In genomic region chr9:92603990-92604389, GRCh38 we compare ENCODE assay signal across 21 cellular contexts.
DNase-seq lines count a peak whose midpoint lies in the region; ATAC-seq, FAIRE-seq and TF ChIP-seq lines count a peak whose summit lies in the region.
"Had no signal": no experiment of that assay in that cellular context is flagged by ENCODE, and none has a peak within 500 bp of the region (broad histone marks: within the 10 kb centered on the region; RNA-seq: fewer than 3 reads in every experiment).

No MANE protein-coding gene starts in this region.

- no peaks in the 10 kb centered on the region for H4K20me1 ChIP-seq in KMS-11 (ENCODE audit: insufficient read depth)
- no peaks in the 10 kb centered on the region for H4K20me1 ChIP-seq in K562 (replicated peaks; ENCODE audit: control insufficient read depth, insufficient read depth, low read length)

- TF ChIP-seq CTCF in KMS-11 (conservative IDR thresholded peaks at IDR 0.05; ENCODE audit: low read depth, low read length) (0 out of 2 replicates have a peak, but pooled peaks have one; percentile 8), K562 (IDR thresholded peaks at IDR 0.05 in 2 of 3, conservative IDR thresholded peaks at IDR 0.05 in 1 of 3; ENCODE audit: insufficient read depth in 2 of 3, low read depth in 1 of 3, low read length in 3 of 3) (no peak), suprapubic skin (IDR thresholded peaks at IDR 0.05) (no peak)

- ATAC-seq in K562 (no peak), GM18907 (IDR thresholded peaks at IDR 0.05; ENCODE audit: unreplicated experiment) (no peak), HG02852 (IDR thresholded peaks at IDR 0.05; ENCODE audit: unreplicated experiment) (no peak)
- ATAC-seq in stimulated activated naive CD8-positive, alpha-beta T cell treated with anti-CD3 and anti-CD28 coated beads, Interleukin-15, amount 100 ng/mL, for 72 hours: no peak
- ATAC-seq: A549; CD8-positive, alpha-beta T cell had no signal

- no peak overlapping the region for H2AFZ ChIP-seq in KMS-11 (ENCODE audit: low read depth)
- H2AFZ ChIP-seq in K562 (ENCODE audit: low read depth, low read length): no peak overlapping the region

- no peak overlapping the region for H3K27ac ChIP-seq in KMS-11
- no peak overlapping the region for H3K27ac ChIP-seq in K562 (ENCODE audit: extremely low read depth, low read depth, low read length)
- peak overlapping the region; percentile 90 for H3K27ac ChIP-seq in suprapubic skin
- H3K27ac ChIP-seq: A549; BLaER1 treated with 17β-estradiol and CSF1 and Interleukin-3, amounts not matched to agents 10 nM and 100 nM; C4-2B had no signal

- H3K79me2 ChIP-seq in KMS-11 (ENCODE audit: insufficient read depth, low read depth) (no peaks in the 10 kb centered on the region), K562 (ENCODE audit: control insufficient read depth, insufficient read depth, low read length) (no peaks in the 10 kb centered on the region)

- in situ Hi-C loops in K562 (cut with MboI): no loop called here

- FAIRE-seq in K562 (lab: Jason Lieb, UNC): no peak
- FAIRE-seq: A549, D721Med, G401.6, GM12891 had no signal

- no peaks in the 10 kb centered on the region for H3K36me3 ChIP-seq in KMS-11 (ENCODE audit: insufficient read depth)
- H3K36me3 ChIP-seq in K562 (ENCODE audit: control insufficient read depth, insufficient read depth, low read length): no peaks in the 10 kb centered on the region
- no peaks in the 10 kb centered on the region for H3K36me3 ChIP-seq in suprapubic skin

- no peaks in the 10 kb centered on the region for H3K9me1 ChIP-seq in K562 (ENCODE audit: control insufficient read depth, insufficient read depth, low read length)

- H3K4me1 ChIP-seq in KMS-11 (ENCODE audit: low read depth, poor library complexity, severe bottlenecking) (peaks cover 28% of the 10 kb centered on the region), K562 (replicated peaks in 1 of 2; ENCODE audit: control insufficient read depth in 2 of 2, insufficient read depth in 2 of 2, low read length in 2 of 2) (peaks cover 0 to 3% of the 10 kb centered on the region in 2 experiments; a peak in 1 of 5 replicates), suprapubic skin (peaks cover 67% of the 10 kb centered on the region)
- H3K4me1 ChIP-seq: A549, Caco-2 had no signal

- no peak overlapping the region for H3K27ac Mint-ChIP-seq in stimulated activated naive CD8-positive, alpha-beta T cell treated with anti-CD3 and anti-CD28 coated beads, Interleukin-15, amount 100 ng/mL, for 72 hours
- H3K27ac Mint-ChIP-seq: B cell; CD4-positive, alpha-beta T cell; CD8-positive, alpha-beta T cell had no signal

- TF ChIP-seq POLR2A in K562 (conservative IDR thresholded peaks at IDR 0.05) (no peak), suprapubic skin (IDR thresholded peaks at IDR 0.05) (no peak)

- no peak for TF ChIP-seq EP300 in K562 (IDR thresholded peaks at IDR 0.05; ENCODE audit: low read length)
- TF ChIP-seq EP300 in suprapubic skin (IDR thresholded peaks at IDR 0.05): no peak

- no peaks in the 10 kb centered on the region for H3K27me3 Mint-ChIP-seq in stimulated activated naive CD8-positive, alpha-beta T cell treated with anti-CD3 and anti-CD28 coated beads, Interleukin-15, amount 100 ng/mL, for 72 hours
- H3K27me3 Mint-ChIP-seq: B cell; CD4-positive, alpha-beta T cell had no signal

- WGBS in K562 (ENCODE audit: insufficient coverage, low coverage, missing lambda C conversion rate): 69% methylated on average over 5 of the region's 5 CpGs
- 64% methylated on average over 5 of the region's 5 CpGs for WGBS in suprapubic skin

- no peaks in the 10 kb centered on the region for H3K4me1 Mint-ChIP-seq in stimulated activated naive CD8-positive, alpha-beta T cell treated with anti-CD3 and anti-CD28 coated beads, Interleukin-15, amount 100 ng/mL, for 72 hours
- H3K4me1 Mint-ChIP-seq: B cell had no signal

- H3K9ac ChIP-seq in KMS-11 (no peak overlapping the region), K562 (ENCODE audit: insufficient read depth in 1 of 2, low read depth in 2 of 2, low read length in 2 of 2) (no peak overlapping the region)
- H3K9ac ChIP-seq: BLaER1 treated with 17β-estradiol and CSF1 and Interleukin-3, amounts not matched to agents 10 nM and 100 nM had no signal

- H3K27me3 ChIP-seq in KMS-11 (ENCODE audit: insufficient read depth, low read depth) (no peaks in the 10 kb centered on the region), K562 (ENCODE audit: control insufficient read depth in 2 of 2, insufficient read depth in 2 of 2, low read length in 2 of 2) (no peaks in the 10 kb centered on the region), suprapubic skin (no peaks in the 10 kb centered on the region)
- H3K27me3 ChIP-seq: BLaER1 treated with 17β-estradiol and CSF1 and Interleukin-3, amounts not matched to agents 10 nM and 100 nM had no signal

- TF ChIP-seq RAD21 in K562 (CRISPR knock-in tag; conservative IDR thresholded peaks at IDR 0.05 in 1 of 2, IDR thresholded peaks at IDR 0.05 in 1 of 2): no peak

- no peaks in the 10 kb centered on the region; the same call in 1 of the 2 replicates for H3K9me3 ChIP-seq in K562 (replicated peaks; ENCODE audit: control insufficient read depth, insufficient read depth, low read depth, low read length)
- H3K9me3 ChIP-seq in suprapubic skin: no peaks in the 10 kb centered on the region
- H3K9me3 ChIP-seq: A549, Caco-2 had no signal

- no TSS peak for BruUV-seq in K562 (replicated peaks; lab: Mats Ljungman, UMichigan)

- POLR2A ChIA-PET in K562 (lab: Yijun Ruan, JAX): no interaction called here

- H3K4me3 ChIP-seq in KMS-11 (IDR thresholded peaks at IDR 0.05; ENCODE audit: insufficient read depth, low read depth, low read length): no peak overlapping the region
- H3K4me3 ChIP-seq in K562: no peak overlapping the region
- H3K4me3 ChIP-seq in suprapubic skin: no peak overlapping the region
- H3K4me3 ChIP-seq: A549; BLaER1 treated with 17β-estradiol and CSF1 and Interleukin-3, amounts not matched to agents 10 nM and 100 nM had no signal

- no peak overlapping the region for H3K4me3 Mint-ChIP-seq in stimulated activated naive CD8-positive, alpha-beta T cell treated with anti-CD3 and anti-CD28 coated beads, Interleukin-15, amount 100 ng/mL, for 72 hours
- H3K4me3 Mint-ChIP-seq: B cell; CD4-positive, alpha-beta T cell; CD8-positive, alpha-beta T cell had no signal

- DNase-seq in K562 (ENCODE audit: extremely low read depth in 1 of 4, low spot score in 3 of 4) (no peak), suprapubic skin (ENCODE audit: low spot score in 2 of 2) (no peak)
- DNase-seq in stimulated activated naive CD8-positive, alpha-beta T cell treated with anti-CD3 and anti-CD28 coated beads, Interleukin-15, amount 100 ng/mL, for 72 hours: no peak
- DNase-seq: 8988T; AML-193; Caco-2; Calu3; CD4-positive, alpha-beta T cell; CD8-positive, alpha-beta T cell; DMS79 treated with DMSO at 0.1 percent for 48 hours; GF-D8 had no signal

- intact Hi-C loops in K562 (cut with micrococcal nuclease): no loop called here

- peaks cover 10 to 15% of the 10 kb centered on the region in 2 donors for H3K9me3 Mint-ChIP-seq in stimulated activated naive CD8-positive, alpha-beta T cell treated with anti-CD3 and anti-CD28 coated beads, Interleukin-15, amount 100 ng/mL, for 72 hours

- CTCF ChIA-PET in K562 (lab: Yijun Ruan, JAX; ENCODE audit: low intra/inter-chr PET ratio): no interaction called here

- H3K4me2 ChIP-seq in KMS-11: no peak overlapping the region
- no peak overlapping the region for H3K4me2 ChIP-seq in K562 (ENCODE audit: insufficient read depth, low read length)
- H3K4me2 ChIP-seq: A549; BLaER1 treated with 17β-estradiol and CSF1 and Interleukin-3, amounts not matched to agents 10 nM and 100 nM had no signal

TF ChIP-seq in K562, 482 proteins besides CTCF, POLR2A, EP300 and RAD21:
- peak; percentile 17 for TF ChIP-seq RBM25 (IDR thresholded peaks at IDR 0.05; ENCODE audit: low read depth, low read length, severe bottlenecking)
- TF ChIP-seq ZNF184 (CRISPR knock-in tag; IDR thresholded peaks at IDR 0.05): peak; percentile 79; the same call in 1 of the 2 replicates
- no peak for TF ChIP-seq EHMT2 (IDR thresholded peaks at IDR 0.05)
